Comparison of ENCODE assay signal across 9 cellular contexts in the genomic region with DNA sequence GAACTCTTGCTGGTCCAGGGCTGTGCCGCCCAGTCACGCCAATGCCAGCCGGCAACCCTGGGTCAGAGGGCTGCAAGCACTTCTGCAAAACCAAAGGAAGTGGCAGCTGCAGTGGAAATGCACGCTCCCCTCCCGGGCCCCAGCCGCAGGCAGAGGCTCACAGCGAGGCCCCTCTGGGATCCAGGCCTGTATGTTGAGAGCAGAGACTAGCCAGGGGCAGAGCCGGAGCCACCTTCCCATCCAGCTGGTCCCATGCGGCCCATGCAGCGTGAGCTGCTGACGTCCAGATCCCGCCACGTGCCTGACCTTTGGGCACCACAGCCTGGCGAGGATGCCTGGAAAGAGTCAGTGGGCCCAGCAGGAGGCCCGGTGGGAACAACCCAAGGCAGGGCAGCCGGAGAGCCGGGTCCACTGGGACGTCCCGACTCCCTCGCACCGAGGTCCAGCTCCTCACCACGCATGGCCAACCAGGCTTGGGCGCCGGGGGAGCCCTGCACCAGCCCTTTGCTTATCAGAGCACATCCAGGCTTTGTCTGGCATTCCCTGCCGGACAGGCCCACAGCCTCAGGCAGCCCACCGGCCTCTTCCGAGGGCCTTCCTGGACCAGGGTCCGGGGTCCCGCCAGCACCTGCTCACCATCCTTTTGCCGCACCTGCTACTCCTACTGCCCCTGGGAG. TPM values are rescaled to one million over a fixed set of nuclear protein-coding genes. Genes with fewer than 3 reads are reported as not detected.
A peak's percentile ranks its signal among the peaks of the same experiment; 100 is the strongest.
DNase-seq lines count a peak whose midpoint lies in the region; ATAC-seq and TF ChIP-seq lines count a peak whose summit lies in the region.
"Had no signal": no experiment of that assay in that cellular context is flagged by ENCODE, and none has a peak within 500 bp of the region (broad histone marks: within the 10 kb centered on the region; RNA-seq: fewer than 3 reads in every experiment).

No MANE protein-coding gene starts in this region.

- peak; percentile 66 for DNase-seq in activated CD8-positive, alpha-beta T cell treated with anti-CD3 and anti-CD28 coated beads, Interleukin-2, amount 10 ng/mL, durations not matched to agents 7 days and 5 days
- DNase-seq in left cardiac atrium (no peak), ovary (no peak), NCI-H526 (lab: John Stamatoyannopoulos, UW) (no peak)

- H3K4me3 Mint-ChIP-seq in activated CD8-positive, alpha-beta T cell treated with anti-CD3 and anti-CD28 coated beads, Interleukin-2, amount 10 ng/mL, durations not matched to agents 7 days and 5 days, result peak overlapping the region; percentile 88
- peak overlapping the region; percentile 96 for H3K4me3 Mint-ChIP-seq in stimulated activated memory B cell treated with anti-CD40 and anti-IgM and Interleukin-4, amounts not matched to agents 10 μg/mL and 1 μg/mL and 100 μg/mL, for 72 hours

- no peak for TF ChIP-seq CTCF in ovary (IDR thresholded peaks at IDR 0.05)

- CTCF ChIA-PET in activated CD8-positive, alpha-beta T cell treated with anti-CD3 and anti-CD28 coated beads, Interleukin-2, amount 10 ng/mL, durations not matched to agents 7 days and 5 days (lab: Charles Lee), result interaction anchor here (1.2 to 12.2 kb wide), 4 partner anchors 10 to 85 kb away, joined by 3 to 134 read pairs (median 50); no protein-coding TSS in a partner anchor

- intact Hi-C loops in left cardiac atrium (cut with DNase I) (no loop called here), ovary (cut with DNase I) (no loop called here)

- H3K9me3 Mint-ChIP-seq in activated CD8-positive, alpha-beta T cell treated with anti-CD3 and anti-CD28 coated beads, Interleukin-2, amount 10 ng/mL, durations not matched to agents 7 days and 5 days (ENCODE audit: insufficient read depth), result no peaks in the 10 kb centered on the region
- H3K9me3 Mint-ChIP-seq in stimulated activated memory B cell treated with anti-CD40 and anti-IgM and Interleukin-4, amounts not matched to agents 10 μg/mL and 1 μg/mL and 100 μg/mL, for 72 hours, result no peaks in the 10 kb centered on the region

- H3K27me3 Mint-ChIP-seq in activated CD8-positive, alpha-beta T cell treated with anti-CD3 and anti-CD28 coated beads, Interleukin-2, amount 10 ng/mL, durations not matched to agents 7 days and 5 days (ENCODE audit: low read depth), result no peaks in the 10 kb centered on the region
- no peaks in the 10 kb centered on the region for H3K27me3 Mint-ChIP-seq in stimulated activated memory B cell treated with anti-CD40 and anti-IgM and Interleukin-4, amounts not matched to agents 10 μg/mL and 1 μg/mL and 100 μg/mL, for 72 hours

- H3K27me3 ChIP-seq in ovary, result no peaks in the 10 kb centered on the region

- H3K4me1 ChIP-seq in ovary (ENCODE audit: insufficient read depth), result no peaks in the 10 kb centered on the region

- H3K36me3 ChIP-seq in ovary, result no peaks in the 10 kb centered on the region

- H3K4me1 Mint-ChIP-seq in activated CD8-positive, alpha-beta T cell treated with anti-CD3 and anti-CD28 coated beads, Interleukin-2, amount 10 ng/mL, durations not matched to agents 7 days and 5 days (ENCODE audit: low read depth), result peaks cover 64% of the 10 kb centered on the region
- H3K4me1 Mint-ChIP-seq in stimulated activated memory B cell treated with anti-CD40 and anti-IgM and Interleukin-4, amounts not matched to agents 10 μg/mL and 1 μg/mL and 100 μg/mL, for 72 hours, result peaks cover 72% of the 10 kb centered on the region

- no peak for TF ChIP-seq POLR2A in ovary (IDR thresholded peaks at IDR 0.05)

- no peak overlapping the region for H3K4me3 ChIP-seq in ovary

- TF ChIP-seq EP300 in ovary (IDR thresholded peaks at IDR 0.05), result no peak

- H3K27ac Mint-ChIP-seq in activated CD8-positive, alpha-beta T cell treated with anti-CD3 and anti-CD28 coated beads, Interleukin-2, amount 10 ng/mL, durations not matched to agents 7 days and 5 days, result peak overlapping the region; percentile 93
- peak overlapping the region; percentile 94 for H3K27ac Mint-ChIP-seq in stimulated activated memory B cell treated with anti-CD40 and anti-IgM and Interleukin-4, amounts not matched to agents 10 μg/mL and 1 μg/mL and 100 μg/mL, for 72 hours

- H3K9me3 ChIP-seq in ovary, result no peaks in the 10 kb centered on the region

- H3K27ac ChIP-seq in ovary, result no peak overlapping the region
- H3K27ac ChIP-seq: epithelial cell of prostate had no signal

- H3K36me3 Mint-ChIP-seq in activated CD8-positive, alpha-beta T cell treated with anti-CD3 and anti-CD28 coated beads, Interleukin-2, amount 10 ng/mL, durations not matched to agents 7 days and 5 days (ENCODE audit: low read depth), result peaks cover 50% of the 10 kb centered on the region
- peaks cover 27% of the 10 kb centered on the region for H3K36me3 Mint-ChIP-seq in stimulated activated memory B cell treated with anti-CD40 and anti-IgM and Interleukin-4, amounts not matched to agents 10 μg/mL and 1 μg/mL and 100 μg/mL, for 72 hours

- ATAC-seq in HG02642 (IDR thresholded peaks at IDR 0.05; ENCODE audit: poor library complexity, unreplicated experiment) (peak; percentile 6), left cardiac atrium (peak; percentile 32 to 34), GM21737 (IDR thresholded peaks at IDR 0.05; ENCODE audit: unreplicated experiment) (no peak), GM21528 (IDR thresholded peaks at IDR 0.05; ENCODE audit: low FRiP score, unreplicated experiment) (no peak)
- ATAC-seq in activated CD8-positive, alpha-beta T cell treated with anti-CD3 and anti-CD28 coated beads, Interleukin-2, amount 10 ng/mL, durations not matched to agents 7 days and 5 days, result peak; percentile 13
- peak; percentile 37 for ATAC-seq in stimulated activated memory B cell treated with anti-CD40 and anti-IgM and Interleukin-4, amounts not matched to agents 10 μg/mL and 1 μg/mL and 100 μg/mL, for 72 hours

- POLR2A ChIA-PET in activated CD8-positive, alpha-beta T cell treated with anti-CD3 and anti-CD28 coated beads, Interleukin-2, amount 10 ng/mL, durations not matched to agents 7 days and 5 days (lab: Charles Lee), result interaction anchor here (1.1 to 2.1 kb wide), 3 partner anchors 13 to 42 kb away, joined by 3 to 14 read pairs (median 4); no protein-coding TSS in a partner anchor

- 63 to 69% (median 65%) methylated on average over 27 to 30 of the region's 30 CpGs for WGBS in ovary, 3 donors

RNA-seq across cellular contexts. Expression of a gene that starts 4.3 kb away (rescaled TPM):
- total RNA-seq in activated CD8-positive, alpha-beta T cell treated with anti-CD3 and anti-CD28 coated beads, Interleukin-2, amount 10 ng/mL, durations not matched to agents 7 days and 5 days, result 10 to 100 TPM; 35.7 to 40.4 TPM
- 1 to 10 TPM; 1.1 to 2.1 TPM for total RNA-seq in left cardiac atrium
- 1 to 10 TPM in 1 of 7 donors, under 1 TPM in 6; 0.35 to 2.0 (median 0.79) TPM for total RNA-seq in ovary
- under 1 TPM; 0.27 to 0.45 TPM for polyA plus RNA-seq in ovary

RNA-seq across cellular contexts. Expression of a gene that starts 40.0 kb away (rescaled TPM):
- 10 to 100 TPM; 59.9 to 62.3 TPM for total RNA-seq in activated CD8-positive, alpha-beta T cell treated with anti-CD3 and anti-CD28 coated beads, Interleukin-2, amount 10 ng/mL, durations not matched to agents 7 days and 5 days
- 1 to 10 TPM; 3.2 to 3.3 TPM for total RNA-seq in left cardiac atrium
- 1 to 10 TPM; 6.3 to 9.4 (median 7.6) TPM for total RNA-seq in ovary
- 1 to 10 TPM; 2.9 to 7.3 TPM for polyA plus RNA-seq in ovary

Comparison
In these comparisons a context has a peak if more than half of its experiments do, and no peak if none do; other contexts are left out.
1. ATAC-seq: peak in HG02642 (single experiment), activated CD8-positive, alpha-beta T cell treated with anti-CD3 and anti-CD28 coated beads, Interleukin-2, amount 10 ng/mL, durations not matched to agents 7 days and 5 days (single experiment), left cardiac atrium (2 of 2) and stimulated activated memory B cell treated with anti-CD40 and anti-IgM and Interleukin-4, amounts not matched to agents 10 μg/mL and 1 μg/mL and 100 μg/mL, for 72 hours (single experiment); none in GM21737 (single experiment) and GM21528 (single experiment).
2. RNA of a gene that starts 4.3 kb away (total RNA-seq): 35.7 to 40.4 TPM in activated CD8-positive, alpha-beta T cell treated with anti-CD3 and anti-CD28 coated beads, Interleukin-2, amount 10 ng/mL, durations not matched to agents 7 days and 5 days; 1.1 to 2.1 TPM in left cardiac atrium and 0.35 to 2.0 TPM in ovary; every median in the first group is over 10 times any median in the second.
3. RNA of a gene that starts 40.0 kb away (total RNA-seq): 59.9 to 62.3 TPM in activated CD8-positive, alpha-beta T cell treated with anti-CD3 and anti-CD28 coated beads, Interleukin-2, amount 10 ng/mL, durations not matched to agents 7 days and 5 days; 6.3 to 9.4 TPM in ovary and 3.2 to 3.3 TPM in left cardiac atrium; every median in the first group is over 4 times any median in the second.